22 cellular contexts compared by ENCODE assay signal in genomic region chr12:117261267-117261666, GRCh38.
DNase-seq lines count a peak whose midpoint lies in the region; TF ChIP-seq lines count a peak whose summit lies in the region.
"Had no signal": no experiment of that assay in that cellular context is flagged by ENCODE, and none has a peak within 500 bp of the region (broad histone marks: within the 10 kb centered on the region; RNA-seq: fewer than 3 reads in every experiment).

No MANE protein-coding gene starts in this region.

- no peaks in the 10 kb centered on the region for H3K9me3 ChIP-seq in esophagus squamous epithelium
- H3K9me3 ChIP-seq in MG63: peaks cover 4% of the 10 kb centered on the region
- H3K9me3 ChIP-seq: heart left ventricle had no signal

- H3K27me3 ChIP-seq in kidney epithelial cell (ENCODE audit: control insufficient read depth, insufficient read depth, low read length) (no peaks in the 10 kb centered on the region), esophagus squamous epithelium (peaks cover 0 to 10% (median 0%) of the 10 kb centered on the region in 4 donors), MG63 (no peaks in the 10 kb centered on the region)
- H3K27me3 ChIP-seq: dorsolateral prefrontal cortex had no signal

- no peak overlapping the region for H3K27ac ChIP-seq in esophagus squamous epithelium
- H3K27ac ChIP-seq: dorsolateral prefrontal cortex, heart left ventricle, skin epidermis had no signal

- DNase-seq in DMS53 treated with DMSO at 0.1 percent for 48 hours (lab: John Stamatoyannopoulos, UW; ENCODE audit: unreplicated experiment) (peak; percentile 18), LHCN-M2 (ENCODE audit: low read depth) (peak; percentile 40), astrocyte of the hippocampus (ENCODE audit: low read depth, low spot score) (peak; percentile 4), kidney epithelial cell (ENCODE audit: low read depth) (peak; percentile 23), esophagus squamous epithelium (lab: John Stamatoyannopoulos, UW) (no peak), GM19240 (ENCODE audit: insufficient read length, low spot score) (no peak), SIG-M5 treated with dmso at 0.1 percent for 504 hours (lab: John Stamatoyannopoulos, UW; ENCODE audit: unreplicated experiment) (no peak), MG63 (no peak)
- DNase-seq: activated CD4-positive, alpha-beta memory T cell treated with anti-CD3 and anti-CD28 coated beads, Interleukin-2, amount 10 ng/mL, durations not matched to agents 7 days and 5 days; activated T-cell treated with anti-CD3 and anti-CD28 coated beads, Interleukin-2, amount 50 U/mL, for 4 hours; AML-193; Calu3; dorsolateral prefrontal cortex; erythroblast; heart left ventricle; immature natural killer cell; naive thymus-derived CD8-positive, alpha-beta T cell; NCI-H187 treated with DMSO at 0.1 percent for 48 hours; SHP77 treated with DMSO at 0.1 percent for 48 hours; stimulated activated CD4-positive, alpha-beta T cell treated with anti-CD3 and anti-CD28 coated beads, Interleukin-4, amount 100 ng/mL, for 24 hours; T-helper 17 cell had no signal

- no peaks in the 10 kb centered on the region for H3K4me1 ChIP-seq in esophagus squamous epithelium
- H3K4me1 ChIP-seq: heart left ventricle had no signal

- H3K4me3 ChIP-seq in kidney epithelial cell (ENCODE audit: low read depth, low read length) (no peak overlapping the region), esophagus squamous epithelium (no peak overlapping the region), MG63 (no peak overlapping the region)
- H3K4me3 ChIP-seq: dorsolateral prefrontal cortex, heart left ventricle, skin epidermis had no signal

- intact Hi-C loops in esophagus squamous epithelium (cut with DNase I): no loop called here

- TF ChIP-seq CTCF in kidney epithelial cell (IDR thresholded peaks at IDR 0.05; ENCODE audit: insufficient read depth, low read length, poor library complexity, severe bottlenecking) (no peak), esophagus squamous epithelium (IDR thresholded peaks at IDR 0.05) (no peak)

- 17 to 21% methylated on average over 2 of the region's 2 CpGs for WGBS in esophagus squamous epithelium, 2 donors

- H3K36me3 ChIP-seq in kidney epithelial cell (ENCODE audit: control insufficient read depth, insufficient read depth, low read length): no peaks in the 10 kb centered on the region
- H3K36me3 ChIP-seq in esophagus squamous epithelium: no peaks in the 10 kb centered on the region
- no peaks in the 10 kb centered on the region for H3K36me3 ChIP-seq in MG63
- H3K36me3 ChIP-seq: heart left ventricle had no signal

- no peak for TF ChIP-seq POLR2A in esophagus squamous epithelium (IDR thresholded peaks at IDR 0.05)

Comparison
In these comparisons a context has a peak if more than half of its experiments do, and no peak if none do; other contexts are left out.
1. DNase-seq: peak in DMS53 treated with DMSO at 0.1 percent for 48 hours (single experiment), LHCN-M2 (single experiment), astrocyte of the hippocampus (single experiment) and kidney epithelial cell (single experiment); none in esophagus squamous epithelium (single experiment), GM19240 (single experiment), SIG-M5 treated with dmso at 0.1 percent for 504 hours (single experiment) and MG63 (single experiment).